ENCODE assay signal across 12 cellular contexts in the genomic region with DNA sequence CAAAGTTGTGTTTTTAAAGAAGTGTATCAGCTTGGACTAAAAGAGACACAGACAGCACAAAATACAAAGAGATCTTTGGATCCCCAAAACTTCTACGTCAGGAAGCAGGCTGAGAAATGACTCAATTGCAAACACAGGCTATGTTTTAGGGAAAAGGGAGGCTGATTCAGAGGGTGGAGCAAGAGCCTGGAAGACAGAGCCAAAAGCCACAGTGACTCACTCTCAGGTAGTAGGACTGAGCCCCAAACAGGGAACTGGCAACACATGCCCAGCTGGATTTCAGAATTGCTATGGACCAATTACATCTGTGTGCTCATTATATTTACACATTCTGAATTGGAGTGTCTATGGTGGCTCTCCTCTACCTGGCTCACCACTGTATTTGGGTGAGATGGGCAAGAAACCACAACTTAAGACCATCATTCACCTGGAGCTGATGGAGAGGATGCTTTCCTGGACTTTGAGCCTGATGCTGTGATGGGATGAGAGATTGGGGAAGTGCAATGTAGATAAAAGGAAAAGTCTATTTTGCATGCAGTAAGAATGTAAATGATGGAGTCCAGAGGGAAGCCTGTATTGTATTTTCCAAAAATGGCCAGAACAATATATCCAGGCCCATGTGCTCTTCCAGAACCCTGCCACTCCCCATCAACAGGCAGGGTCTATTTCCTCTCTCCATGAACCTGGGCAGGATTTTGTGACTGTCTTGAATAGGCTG. TPM values are rescaled to one million over a fixed set of nuclear protein-coding genes. Genes with fewer than 3 reads are reported as not detected.
A peak's percentile ranks its signal among the peaks of the same experiment; 100 is the strongest.
DNase-seq lines count a peak whose midpoint lies in the region; ATAC-seq, FAIRE-seq and TF ChIP-seq lines count a peak whose summit lies in the region.
"Had no signal": no experiment of that assay in that cellular context is flagged by ENCODE, and none has a peak within 500 bp of the region (broad histone marks: within the 10 kb centered on the region; RNA-seq: fewer than 3 reads in every experiment).

No MANE protein-coding gene starts in this region.

- H3K36me3 ChIP-seq in esophagus squamous epithelium, result no peaks in the 10 kb centered on the region

- intact Hi-C loops in esophagus squamous epithelium (cut with DNase I), result no loop called here

- no peaks in the 10 kb centered on the region for H3K27me3 ChIP-seq in esophagus squamous epithelium

- WGBS in esophagus squamous epithelium, 2 donors, result 18 to 20% methylated on average over 1 of the region's 1 CpG

- TF ChIP-seq CTCF in esophagus squamous epithelium (IDR thresholded peaks at IDR 0.05), result no peak

- no peak for TF ChIP-seq POLR2A in esophagus squamous epithelium (IDR thresholded peaks at IDR 0.05)

- H3K4me1 ChIP-seq in esophagus squamous epithelium, result peaks cover 22 to 44% (median 27%) of the 10 kb centered on the region in 3 donors
- H3K4me1 ChIP-seq: psoas muscle had no signal

- DNase-seq in GM04503 (ENCODE audit: low read depth) (peak; percentile 77), RPMI7951 (ENCODE audit: low read depth) (peak; percentile 92), esophagus squamous epithelium (lab: John Stamatoyannopoulos, UW) (no peak), skeletal muscle cell (ENCODE audit: low read depth) (peak; percentile 67), NOMO-1 treated with DMSO at 0.1 percent for 48 hours (lab: John Stamatoyannopoulos, UW; ENCODE audit: unreplicated experiment) (no peak), left lobe of liver (ENCODE audit: low spot score) (no peak), frontal cortex (ENCODE audit: low spot score in 2 of 2) (no peak), KBM-7 (no peak)
- DNase-seq: psoas muscle; stimulated activated CD4-positive, alpha-beta T cell treated with anti-CD3 and anti-CD28 coated beads, Interleukin-2, amount 100 ng/mL, for 48 hours had no signal

- in situ Hi-C loops in KBM-7 (cut with MboI; ENCODE audit: low pct_unique_long_range_greater_than_20kb, low sequenced_read_pairs), result no loop called here

- ATAC-seq in left lobe of liver, result no peak
- ATAC-seq: activated naive CD4-positive, alpha-beta T cell treated with anti-CD3 and anti-CD28 coated beads, Interleukin-2, amount 50 U/mL, for 72 hours; psoas muscle had no signal

- no peak for FAIRE-seq in frontal cortex (lab: Jason Lieb, UNC)

- no peak overlapping the region for H3K4me3 ChIP-seq in esophagus squamous epithelium
- H3K4me3 ChIP-seq in skeletal muscle cell (ENCODE audit: low read depth, low read length), result no peak overlapping the region
- H3K4me3 ChIP-seq: psoas muscle had no signal

- H3K9me3 ChIP-seq in esophagus squamous epithelium, result peaks cover 0 to 28% (median 19%) of the 10 kb centered on the region in 3 donors

- H3K27ac ChIP-seq in esophagus squamous epithelium, result peak overlapping the region; percentile 29 to 77 (median 60)
- H3K27ac ChIP-seq: psoas muscle had no signal

RNA-seq across cellular contexts. Expression of gene LINC01488, which starts 20.8 kb away (rescaled TPM):
- not detected in 2 replicates for total RNA-seq in RPMI7951 (2014; rRNA removed; shearing (Covaris generic))
- total RNA-seq in esophagus squamous epithelium (not detected), left lobe of liver (27.5 TPM), frontal cortex (not detected)
- total RNA-seq: activated naive CD4-positive, alpha-beta T cell treated with anti-CD3 and anti-CD28 coated beads, Interleukin-2, amount 50 U/mL, for 72 hours; mucosa of gallbladder; psoas muscle had no signal

Comparison
In these comparisons a context has a peak if more than half of its experiments do, and no peak if none do; other contexts are left out.
1. DNase-seq: peak in GM04503 (single experiment), RPMI7951 (single experiment) and skeletal muscle cell (single experiment); none in esophagus squamous epithelium (single experiment), NOMO-1 treated with DMSO at 0.1 percent for 48 hours (single experiment), left lobe of liver (single experiment), frontal cortex (0 of 2) and KBM-7 (single experiment).
2. RNA of gene LINC01488, which starts 20.8 kb away (total RNA-seq): 27.5 TPM in left lobe of liver (single experiment); not detected in RPMI7951, not detected in esophagus squamous epithelium and not detected in frontal cortex (single experiment); every median in the first group is over 10 times any median in the second.